8 cellular contexts compared by ENCODE assay signal in the genomic region with DNA sequence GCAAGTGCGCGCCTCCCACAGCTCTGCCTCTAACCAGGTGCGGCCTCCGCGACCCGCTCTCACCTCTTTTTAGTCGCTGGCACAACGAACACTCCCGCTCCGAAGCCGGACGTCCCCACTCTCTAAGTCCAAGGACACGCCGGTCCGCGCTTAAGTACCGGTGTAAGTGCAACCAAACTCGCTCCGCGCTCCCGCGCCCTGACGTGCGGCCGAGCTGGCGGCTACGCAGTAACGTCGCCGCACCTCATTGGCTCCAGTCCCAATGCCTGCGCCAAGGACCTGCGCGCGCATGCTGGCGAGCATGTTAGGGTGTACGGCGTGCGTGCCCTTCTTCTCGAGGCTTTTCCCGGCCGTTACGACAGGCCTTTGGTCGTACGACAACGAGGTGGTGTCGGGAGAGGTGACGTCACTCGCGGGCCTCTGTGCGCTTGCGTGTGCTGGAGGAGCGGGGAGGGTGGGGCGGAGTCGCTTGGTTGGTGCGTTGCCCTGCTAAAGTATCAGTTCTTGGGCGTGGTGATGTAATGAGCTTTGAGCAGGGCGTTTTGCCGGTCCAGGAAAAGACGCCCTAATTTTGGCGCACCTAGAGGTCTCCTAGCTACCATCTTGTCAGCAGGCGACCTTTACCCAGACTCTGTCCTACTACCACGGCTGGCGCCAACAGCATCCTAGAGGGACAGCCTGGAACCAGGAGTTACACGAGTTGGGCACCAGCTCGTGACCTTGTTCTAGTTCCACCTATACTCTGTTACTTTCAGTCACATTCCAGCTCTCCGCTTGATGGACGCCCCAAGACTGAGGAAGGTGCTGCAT. TPM values are rescaled to one million over a fixed set of nuclear protein-coding genes. Genes with fewer than 3 reads are reported as not detected.
A peak's percentile ranks its signal among the peaks of the same experiment; 100 is the strongest.
DNase-seq lines count a peak whose midpoint lies in the region; ATAC-seq and TF ChIP-seq lines count a peak whose summit lies in the region.

A gene (minus strand): TSS at position 124 of the 810 bp plus-strand sequence. CDS start 1,141 bp downstream, outside the sequence.

- peak within 1 kb of the TSS; percentile 99 for H3K27ac Mint-ChIP-seq in central memory CD8-positive, alpha-beta T cell (ENCODE audit: low read depth)

- H3K36me3 Mint-ChIP-seq in central memory CD8-positive, alpha-beta T cell (ENCODE audit: insufficient read depth): peaks cover 43% of the 10 kb centered on the region

- no peak for TF ChIP-seq CTCF in AG09309 (IDR thresholded peaks at IDR 0.05; ENCODE audit: control insufficient read depth, insufficient read depth, low read depth, low read length, missing control alignments)
- peak in 1 of 11 experiments; percentile 14 for TF ChIP-seq CTCF in spleen (IDR thresholded peaks at IDR 0.05 in 8 of 11, conservative IDR thresholded peaks at IDR 0.05 in 3 of 11)

- ATAC-seq in GM19025 (IDR thresholded peaks at IDR 0.05; ENCODE audit: low read depth, unreplicated experiment): peak; percentile 94
- peak; percentile 92 for ATAC-seq in HG03342 (IDR thresholded peaks at IDR 0.05; ENCODE audit: unreplicated experiment)
- ATAC-seq in central memory CD8-positive, alpha-beta T cell (replicated peaks; ENCODE audit: extremely low read depth, poor library complexity, severe bottlenecking): peak; percentile 95

- no peaks in the 10 kb centered on the region for H3K27me3 ChIP-seq in spleen (replicated peaks in 1 of 7)

- peak; percentile 99 for DNase-seq in AG09309 (ENCODE audit: low read depth)
- DNase-seq in NCI-H446 (lab: John Stamatoyannopoulos, UW): peak; percentile 99 to 100
- DNase-seq in activated CD4-positive, CD25-positive, alpha-beta regulatory T cell treated with anti-CD3 and anti-CD28 coated beads, Interleukin-2, amount 50 U/mL, for 16 hours (ENCODE audit: low read depth, low spot score): peak; percentile 100
- DNase-seq in central memory CD8-positive, alpha-beta T cell (ENCODE audit: low spot score in 2 of 2): peak; percentile 97 to 99
- peak; percentile 100 for DNase-seq in inferior parietal cortex (ENCODE audit: extremely low spot score)
- peak; percentile 100 for DNase-seq in spleen

- no peaks in the 10 kb centered on the region for H3K9me3 ChIP-seq in spleen

- no peaks in the 10 kb centered on the region for H3K9me3 Mint-ChIP-seq in central memory CD8-positive, alpha-beta T cell

- intact Hi-C loops in spleen (cut with DNase I; ENCODE audit: low total_unique reads): no loop called here

- peak within 1 kb of the TSS; percentile 95 for H3K4me3 Mint-ChIP-seq in central memory CD8-positive, alpha-beta T cell

- peaks cover 0 to 35% (median 25%) of the 10 kb centered on the region in 6 donors for H3K36me3 ChIP-seq in spleen

- 1% methylated on average over 31 to 67 of the region's 67 CpGs for WGBS in spleen, 5 donors

- peak within 1 kb of the TSS; percentile 93 to 99 (median 97) for H3K27ac ChIP-seq in spleen

- peaks cover 8 to 34% (median 13%) of the 10 kb centered on the region in 6 donors for H3K4me1 ChIP-seq in spleen

- H3K4me3 ChIP-seq in AG09309 (ENCODE audit: control insufficient read depth, low read depth, low read length) (peak within 1 kb of the TSS; percentile 79), spleen (peak within 1 kb of the TSS; percentile 53 to 81 (median 68))

- TF ChIP-seq POLR2A in spleen (IDR thresholded peaks at IDR 0.05): peak; percentile 83 to 99 (median 97)

- peaks cover 25% of the 10 kb centered on the region for H3K4me1 Mint-ChIP-seq in central memory CD8-positive, alpha-beta T cell

- no peaks in the 10 kb centered on the region for H3K27me3 Mint-ChIP-seq in central memory CD8-positive, alpha-beta T cell

RNA-seq across cellular contexts. Expression of the gene that starts here (rescaled TPM):
- total RNA-seq in spleen: 10 to 100 TPM; 18.6 to 83.6 (median 52.0) TPM
- 10 to 100 TPM; 29.0 to 56.0 (median 50.0) TPM for polyA plus RNA-seq in spleen

Comparison
In these comparisons a context has a peak if more than half of its experiments do, and no peak if none do; other contexts are left out.
1. Peak in every context shown above with its lines: DNase-seq, ATAC-seq, H3K4me3 ChIP-seq and H3K27ac ChIP-seq.